Comparison of ENCODE assay signal across 8 cellular contexts in the genomic region with DNA sequence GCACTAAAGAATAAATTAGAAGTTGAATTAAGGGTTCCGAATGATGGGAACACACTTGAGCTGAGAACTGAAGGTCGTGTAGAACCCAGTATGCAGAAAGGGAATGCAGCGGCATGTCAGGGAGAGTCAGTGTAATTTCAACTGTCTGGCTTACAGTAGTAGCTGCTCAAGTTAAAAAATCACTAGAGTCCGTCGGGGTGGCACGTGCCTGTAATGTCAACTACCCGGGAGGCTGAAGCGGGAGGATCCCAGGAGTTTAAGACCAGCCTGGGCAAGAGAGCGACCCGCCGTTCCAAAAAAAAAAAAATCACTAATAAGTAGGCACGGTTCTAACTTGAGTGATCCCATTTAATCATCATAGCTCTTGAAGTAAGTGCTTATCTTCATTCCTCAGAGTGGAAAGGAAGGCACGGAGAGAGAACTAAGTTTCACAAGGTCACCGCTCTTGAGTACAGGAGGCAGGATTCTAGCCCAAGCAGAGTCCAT. TPM values are rescaled to one million over a fixed set of nuclear protein-coding genes. Genes with fewer than 3 reads are reported as not detected.
A peak's percentile ranks its signal among the peaks of the same experiment; 100 is the strongest.
DNase-seq lines count a peak whose midpoint lies in the region; ATAC-seq and TF ChIP-seq lines count a peak whose summit lies in the region.

No MANE protein-coding gene starts in this region.

- H3K36me3 ChIP-seq in BLaER1 = peaks cover 11% of the 10 kb centered on the region
- peaks cover 18% of the 10 kb centered on the region; the same call in 1 of the 2 replicates for H3K36me3 ChIP-seq in OCI-LY1 (ENCODE audit: insufficient read depth, low read length)
- H3K36me3 ChIP-seq in neural cell (ENCODE audit: insufficient read depth, low read length) = peaks cover 8% of the 10 kb centered on the region

- H3K27ac Mint-ChIP-seq in effector memory CD8-positive, alpha-beta T cell = peak overlapping the region; percentile 100

- peaks cover 51 to 52% of the 10 kb centered on the region in 2 donors for H3K4me1 Mint-ChIP-seq in effector memory CD8-positive, alpha-beta T cell (ENCODE audit: low read depth in 2 of 2)

- no peak for TF ChIP-seq RAD21 in neural cell (conservative IDR thresholded peaks at IDR 0.05)

- H3K4me3 Mint-ChIP-seq in effector memory CD8-positive, alpha-beta T cell = peak overlapping the region; percentile 91 to 92

- H3K9me3 Mint-ChIP-seq in effector memory CD8-positive, alpha-beta T cell = peaks cover 0 to 2% of the 10 kb centered on the region in 2 donors

- H3K9me2 ChIP-seq in OCI-LY1 (ENCODE audit: low read depth, low read length) = no peaks in the 10 kb centered on the region
- no peaks in the 10 kb centered on the region for H3K9me2 ChIP-seq in neural cell (ENCODE audit: insufficient read depth, low read length)

- no peaks in the 10 kb centered on the region for H3K27me3 ChIP-seq in BLaER1
- H3K27me3 ChIP-seq in OCI-LY1 (ENCODE audit: insufficient read depth, low read length) = no peaks in the 10 kb centered on the region
- no peaks in the 10 kb centered on the region for H3K27me3 ChIP-seq in neural cell (ENCODE audit: insufficient read depth, low read depth, low read length)

- H3K79me2 ChIP-seq in OCI-LY1 (ENCODE audit: insufficient read depth, low read length) = no peaks in the 10 kb centered on the region
- H3K79me2 ChIP-seq in neural cell (replicated peaks; ENCODE audit: insufficient read depth, low read length) = peaks cover 6% of the 10 kb centered on the region

- TF ChIP-seq CTCF in OCI-LY1 (IDR thresholded peaks at IDR 0.05; ENCODE audit: low read length) (no peak), neural cell (IDR thresholded peaks at IDR 0.05; ENCODE audit: poor library complexity, severe bottlenecking) (no peak)

- no peak for ATAC-seq in effector memory CD8-positive, alpha-beta T cell (replicated peaks)
- ATAC-seq in GM18519 (IDR thresholded peaks at IDR 0.05; ENCODE audit: low FRiP score, unreplicated experiment) = no peak

- in situ Hi-C loops in ACHN (cut with HindIII; ENCODE audit: low pct_ligation_motif_present, low pct_unique_long_range_greater_than_20kb, low sequenced_read_pairs) = no loop called here

- H3K4me1 ChIP-seq in BLaER1 = peaks cover 71% of the 10 kb centered on the region
- peaks cover 48% of the 10 kb centered on the region for H3K4me1 ChIP-seq in OCI-LY1 (ENCODE audit: insufficient read depth, low read length, severe bottlenecking)

- 0 out of 2 replicates have a peak overlapping the region, but pooled peaks have one; percentile 92 for H3K9ac ChIP-seq in BLaER1
- H3K9ac ChIP-seq in OCI-LY1 (ENCODE audit: low read length) = no peak overlapping the region; the same call in 1 of the 2 replicates
- H3K9ac ChIP-seq in neural cell (ENCODE audit: low read length) = peak overlapping the region; percentile 97

- H3F3A ChIP-seq in OCI-LY1 (ENCODE audit: insufficient read depth, low read length) = no peaks in the 10 kb centered on the region; the same call in 1 of the 2 replicates
- H3F3A ChIP-seq in neural cell (ENCODE audit: insufficient read depth, low read length, poor library complexity, severe bottlenecking) = no peaks in the 10 kb centered on the region

- no peak for DNase-seq in effector memory CD8-positive, alpha-beta T cell
- DNase-seq in NCI-H748 (lab: John Stamatoyannopoulos, UW; ENCODE audit: unreplicated experiment) (no peak), NCI-H226 (no peak), ACHN (no peak)

- peaks cover 54% of the 10 kb centered on the region for H3K36me3 Mint-ChIP-seq in effector memory CD8-positive, alpha-beta T cell (ENCODE audit: insufficient read depth)

- H2AFZ ChIP-seq in OCI-LY1 (ENCODE audit: low read length) = no peak overlapping the region
- no peak overlapping the region for H2AFZ ChIP-seq in neural cell (ENCODE audit: low read depth, low read length)

- no peaks in the 10 kb centered on the region for H3K27me3 Mint-ChIP-seq in effector memory CD8-positive, alpha-beta T cell

- H3K9me3 ChIP-seq in BLaER1 (no peaks in the 10 kb centered on the region), OCI-LY1 (ENCODE audit: low read length) (no peaks in the 10 kb centered on the region), neural cell (ENCODE audit: low read length) (no peaks in the 10 kb centered on the region)

- no peak for TF ChIP-seq EP300 in neural cell (conservative IDR thresholded peaks at IDR 0.05; ENCODE audit: poor library complexity, severe bottlenecking)

- peak overlapping the region; percentile 98; the same call in 1 of the 2 replicates for H3K27ac ChIP-seq in BLaER1
- H3K27ac ChIP-seq in OCI-LY1 (ENCODE audit: low read depth, low read length, poor library complexity, severe bottlenecking) = peak overlapping the region; percentile 76
- H3K27ac ChIP-seq in neural cell (ENCODE audit: low read length) = peak overlapping the region; percentile 97

- H3K4me3 ChIP-seq in BLaER1 (peak overlapping the region; percentile 75; the same call in 1 of the 2 replicates), OCI-LY1 (ENCODE audit: low read depth, low read length, poor library complexity, severe bottlenecking) (peak overlapping the region; percentile 90), neural cell (ENCODE audit: low read length) (peak overlapping the region; percentile 80)

- no peaks in the 10 kb centered on the region for H4K20me1 ChIP-seq in BLaER1
- H4K20me1 ChIP-seq in OCI-LY1 (ENCODE audit: insufficient read depth, low read length) = no peaks in the 10 kb centered on the region
- no peaks in the 10 kb centered on the region for H4K20me1 ChIP-seq in neural cell (ENCODE audit: insufficient read depth)

- H3K4me2 ChIP-seq in BLaER1 (peak overlapping the region; percentile 94), OCI-LY1 (ENCODE audit: low read length) (peak overlapping the region; percentile 91), neural cell (ENCODE audit: low read length) (peak overlapping the region; percentile 78)

TF ChIP-seq in neural cell, 6 proteins besides CTCF, POLR2A, EP300 and RAD21:
- TF ChIP-seq, protein P1, sequence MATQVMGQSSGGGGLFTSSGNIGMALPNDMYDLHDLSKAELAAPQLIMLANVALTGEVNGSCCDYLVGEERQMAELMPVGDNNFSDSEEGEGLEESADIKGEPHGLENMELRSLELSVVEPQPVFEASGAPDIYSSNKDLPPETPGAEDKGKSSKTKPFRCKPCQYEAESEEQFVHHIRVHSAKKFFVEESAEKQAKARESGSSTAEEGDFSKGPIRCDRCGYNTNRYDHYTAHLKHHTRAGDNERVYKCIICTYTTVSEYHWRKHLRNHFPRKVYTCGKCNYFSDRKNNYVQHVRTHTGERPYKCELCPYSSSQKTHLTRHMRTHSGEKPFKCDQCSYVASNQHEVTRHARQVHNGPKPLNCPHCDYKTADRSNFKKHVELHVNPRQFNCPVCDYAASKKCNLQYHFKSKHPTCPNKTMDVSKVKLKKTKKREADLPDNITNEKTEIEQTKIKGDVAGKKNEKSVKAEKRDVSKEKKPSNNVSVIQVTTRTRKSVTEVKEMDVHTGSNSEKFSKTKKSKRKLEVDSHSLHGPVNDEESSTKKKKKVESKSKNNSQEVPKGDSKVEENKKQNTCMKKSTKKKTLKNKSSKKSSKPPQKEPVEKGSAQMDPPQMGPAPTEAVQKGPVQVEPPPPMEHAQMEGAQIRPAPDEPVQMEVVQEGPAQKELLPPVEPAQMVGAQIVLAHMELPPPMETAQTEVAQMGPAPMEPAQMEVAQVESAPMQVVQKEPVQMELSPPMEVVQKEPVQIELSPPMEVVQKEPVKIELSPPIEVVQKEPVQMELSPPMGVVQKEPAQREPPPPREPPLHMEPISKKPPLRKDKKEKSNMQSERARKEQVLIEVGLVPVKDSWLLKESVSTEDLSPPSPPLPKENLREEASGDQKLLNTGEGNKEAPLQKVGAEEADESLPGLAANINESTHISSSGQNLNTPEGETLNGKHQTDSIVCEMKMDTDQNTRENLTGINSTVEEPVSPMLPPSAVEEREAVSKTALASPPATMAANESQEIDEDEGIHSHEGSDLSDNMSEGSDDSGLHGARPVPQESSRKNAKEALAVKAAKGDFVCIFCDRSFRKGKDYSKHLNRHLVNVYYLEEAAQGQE (IDR thresholded peaks at IDR 0.05; ENCODE audit: borderline replicate concordance) = no peak
- TF ChIP-seq EZH2 (IDR thresholded peaks at IDR 0.05; ENCODE audit: borderline replicate concordance, insufficient read depth, low read length, poor library complexity, severe bottlenecking) = no peak
- TF ChIP-seq SMC3 (conservative IDR thresholded peaks at IDR 0.05; ENCODE audit: poor library complexity) = no peak
- TF ChIP-seq POLR2AphosphoS5 (IDR thresholded peaks at IDR 0.05) = no peak

RNA-seq across cellular contexts. Expression of gene RMRP, which starts 0.9 kb away (rescaled TPM):
- polyA plus RNA-seq in neural cell = 9,508 TPM in 1 of 2 replicates, not detected in the other
- 23,296 and 96,249 TPM in 2 replicates for polyA minus RNA-seq in neural cell

RNA-seq across cellular contexts. Expression of gene CCDC107, which starts 1.2 kb away (rescaled TPM):
- polyA plus RNA-seq in neural cell = 41.4 and 44.4 TPM in 2 replicates
- polyA minus RNA-seq in neural cell = 11.8 and 12.4 TPM in 2 replicates

RNA-seq across cellular contexts. Expression of gene SIT1, which starts 6.2 kb away (rescaled TPM):
- polyA plus RNA-seq in neural cell = not detected in 2 replicates
- polyA minus RNA-seq in neural cell = not detected in 2 replicates

RNA-seq across cellular contexts. Expression of gene ARHGEF39, which starts 8.1 kb away (rescaled TPM):
- polyA plus RNA-seq in neural cell = 0.51 TPM in 1 of 2 replicates, not detected in the other
- polyA minus RNA-seq in neural cell = not detected in 2 replicates

RNA-seq across cellular contexts. Expression of gene CA9, which starts 16.8 kb away (rescaled TPM):
- not detected in 2 replicates for polyA plus RNA-seq in neural cell
- not detected in 2 replicates for polyA minus RNA-seq in neural cell
